ENCODE assay signal across 22 cellular contexts in the genomic region with DNA sequence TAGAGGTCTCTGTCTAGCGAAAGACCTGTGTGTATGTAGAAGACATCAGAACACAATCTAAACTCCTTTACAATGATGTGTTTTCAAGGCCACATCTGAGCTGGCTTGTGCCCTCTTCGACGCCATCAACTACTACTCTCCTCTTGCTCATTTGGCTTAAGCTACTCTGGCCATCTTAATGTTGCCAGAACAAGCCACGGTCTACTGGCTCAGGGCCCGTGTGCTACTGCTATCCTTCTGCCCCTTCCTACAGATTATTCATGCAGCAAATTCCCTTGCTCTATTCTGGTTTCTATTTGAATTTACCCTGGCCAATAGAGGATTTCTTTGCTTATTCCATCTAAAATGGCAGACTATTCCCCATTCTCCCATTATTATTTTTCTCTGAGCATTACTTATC.
A peak's percentile ranks its signal among the peaks of the same experiment; 100 is the strongest.
DNase-seq lines count a peak whose midpoint lies in the region; ATAC-seq, FAIRE-seq and TF ChIP-seq lines count a peak whose summit lies in the region.
"Had no signal": no experiment of that assay in that cellular context is flagged by ENCODE, and none has a peak within 500 bp of the region (broad histone marks: within the 10 kb centered on the region; RNA-seq: fewer than 3 reads in every experiment).

No MANE protein-coding gene starts in this region.

- H3K27me3 ChIP-seq in HepG2 (ENCODE audit: control insufficient read depth in 1 of 2, insufficient read depth in 2 of 2, low read length in 2 of 2) (no peaks in the 10 kb centered on the region), right lobe of liver (no peaks in the 10 kb centered on the region)
- H3K27me3 ChIP-seq: BE2C had no signal

- no peak overlapping the region for H3K4me2 ChIP-seq in HepG2 (ENCODE audit: low read depth, low read length)
- H3K4me2 ChIP-seq: A549 had no signal

- TF ChIP-seq POLR2A in HepG2 (IDR thresholded peaks at IDR 0.05; ENCODE audit: insufficient read depth in 1 of 2, low read depth in 2 of 2, low read length in 2 of 2) (no peak), right lobe of liver (IDR thresholded peaks at IDR 0.05) (no peak)

- no peaks in the 10 kb centered on the region; the same call in 1 of the 2 replicates for H4K20me1 ChIP-seq in HepG2 (ENCODE audit: insufficient read depth, low read length)

- H3K4me1 ChIP-seq in HepG2 (ENCODE audit: insufficient read depth, low read length): no peaks in the 10 kb centered on the region
- H3K4me1 ChIP-seq in right lobe of liver: no peaks in the 10 kb centered on the region
- H3K4me1 ChIP-seq: A549, BE2C had no signal

- TF ChIP-seq EP300 in HepG2 (IDR thresholded peaks at IDR 0.05; ENCODE audit: low read depth in 2 of 2, low read length in 2 of 2): no peak
- TF ChIP-seq EP300 in HepG2 (CRISPR knock-in tag; IDR thresholded peaks at IDR 0.05; ENCODE audit: borderline replicate concordance): no peak

- no peak for ATAC-seq in HepG2
- ATAC-seq in right lobe of liver: no peak
- ATAC-seq: A549, Right ventricle myocardium inferior had no signal

- no TSS peak for BruUV-seq in HepG2 (replicated peaks; lab: Mats Ljungman, UMichigan)

- no peak for TF ChIP-seq RAD21 in HepG2 (CRISPR knock-in tag; IDR thresholded peaks at IDR 0.05)

- intact Hi-C loops in HepG2 (cut with micrococcal nuclease; ENCODE audit: unreplicated experiment) (no loop called here), right lobe of liver (cut with DNase I) (no loop called here)

- H2AFZ ChIP-seq in HepG2 (ENCODE audit: low read length): no peak overlapping the region
- H2AFZ ChIP-seq: GM23248 had no signal

- 92% methylated on average over 5 of the region's 5 CpGs for WGBS in HepG2 (ENCODE audit: low lambda C conversion rate)
- WGBS in right lobe of liver (ENCODE audit: insufficient coverage, low coverage, low lambda C conversion rate, missing lambda C conversion rate): 92% methylated on average over 4 of the region's 5 CpGs

- no peak overlapping the region for H3K4me3 ChIP-seq in HepG2 (replicated peaks in 1 of 3; ENCODE audit: insufficient read depth in 1 of 3, low read depth in 2 of 3, low read length in 3 of 3)
- no peak overlapping the region for H3K4me3 ChIP-seq in right lobe of liver
- H3K4me3 ChIP-seq in astrocyte of the cerebellum (ENCODE audit: low read depth, low read length): no peak overlapping the region
- H3K4me3 ChIP-seq: A549, GM23248, HAP-1 had no signal

- in situ Hi-C loops in HepG2 (cut with HindIII; ENCODE audit: extremely low pct_ligation_motif_present, low pct_unique_long_range_greater_than_20kb): no loop called here
- in situ Hi-C loops in astrocyte of the cerebellum (cut with HindIII; ENCODE audit: low sequenced_read_pairs): no loop called here

- H3K36me3 ChIP-seq in HepG2 (replicated peaks in 1 of 2; ENCODE audit: control insufficient read depth in 1 of 2, insufficient read depth in 2 of 2, low read length in 2 of 2): peaks cover 4 to 20% of the 10 kb centered on the region in 2 experiments
- H3K36me3 ChIP-seq in right lobe of liver: peaks cover 0 to 14% (median 9%) of the 10 kb centered on the region in 4 donors
- H3K36me3 ChIP-seq: BE2C had no signal

- DNase-seq in HepG2 (ENCODE audit: low spot score) (no peak), right lobe of liver (no peak), astrocyte of the cerebellum (ENCODE audit: low read depth) (peak; percentile 45), fibroblast of peridontal ligament (ENCODE audit: extremely low read depth) (peak; percentile 34), stromal cell of bone marrow (ENCODE audit: low read depth) (peak; percentile 19), ecto neural progenitor cell (ENCODE audit: low spot score) (no peak), occipital lobe (lab: John Stamatoyannopoulos, UW) (no peak), NCI-H2196 (lab: John Stamatoyannopoulos, UW; ENCODE audit: unreplicated experiment) (no peak)
- DNase-seq: BE2C, COR-L47, DMS79, GM23248, Karpas-422, NCI-H1694, NCI-H2081 treated with DMSO at 0.1 percent for 48 hours, NCI-H2171 treated with DMSO at 0.1 percent for 48 hours, NCI-H526 treated with DMSO at 0.1 percent for 48 hours, OCI-M1 had no signal

- no peaks in the 10 kb centered on the region for H3K9me3 ChIP-seq in HepG2 (ENCODE audit: low read length)
- H3K9me3 ChIP-seq in right lobe of liver: no peaks in the 10 kb centered on the region
- H3K9me3 ChIP-seq: A549, BE2C, HAP-1 had no signal

- no peak overlapping the region for H3K9ac ChIP-seq in HepG2 (ENCODE audit: insufficient read depth, low read depth, low read length)
- H3K9ac ChIP-seq: GM23248 had no signal

- CTCF ChIA-PET in HepG2 (lab: Yijun Ruan, JAX; ENCODE audit: low intra/inter-chr PET ratio, low total read pairs): no interaction called here

- H3K27ac ChIP-seq in HepG2 (ENCODE audit: extremely low read length, insufficient read depth, low read length) (no peak overlapping the region), right lobe of liver (no peak overlapping the region)
- H3K27ac ChIP-seq: A549, GM23248 had no signal

- POLR2A ChIA-PET in HepG2 (lab: Yijun Ruan, JAX): no interaction called here

- no peaks in the 10 kb centered on the region for H3K79me2 ChIP-seq in HepG2 (ENCODE audit: insufficient read depth, low read length)

- no peak for FAIRE-seq in HepG2 (lab: Jason Lieb, UNC)
- FAIRE-seq: A549, RCC 7860 had no signal

- TF ChIP-seq CTCF in HepG2 (CRISPR knock-in tag; IDR thresholded peaks at IDR 0.05): no peak
- no peak for TF ChIP-seq CTCF in right lobe of liver (IDR thresholded peaks at IDR 0.05)
- no peak for TF ChIP-seq CTCF in astrocyte of the cerebellum (IDR thresholded peaks at IDR 0.05; ENCODE audit: low read depth, low read length, missing control alignments)

TF ChIP-seq in HepG2, 621 proteins besides CTCF, POLR2A, EP300 and RAD21:
- TF ChIP-seq, protein P1, sequence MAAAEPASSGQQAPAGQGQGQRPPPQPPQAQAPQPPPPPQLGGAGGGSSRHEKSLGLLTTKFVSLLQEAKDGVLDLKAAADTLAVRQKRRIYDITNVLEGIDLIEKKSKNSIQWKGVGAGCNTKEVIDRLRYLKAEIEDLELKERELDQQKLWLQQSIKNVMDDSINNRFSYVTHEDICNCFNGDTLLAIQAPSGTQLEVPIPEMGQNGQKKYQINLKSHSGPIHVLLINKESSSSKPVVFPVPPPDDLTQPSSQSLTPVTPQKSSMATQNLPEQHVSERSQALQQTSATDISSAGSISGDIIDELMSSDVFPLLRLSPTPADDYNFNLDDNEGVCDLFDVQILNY (CRISPR knock-in tag; conservative IDR thresholded peaks at IDR 0.05): no peak
- no peak for TF ChIP-seq ZNF569 (CRISPR knock-in tag; IDR thresholded peaks at IDR 0.05; ENCODE audit: borderline replicate concordance)
- peak; percentile 26 for TF ChIP-seq RBM22 (optimal IDR thresholded peaks at IDR 0.05; ENCODE audit: low read length)

Comparison
In these comparisons a context has a peak if more than half of its experiments do, and no peak if none do; other contexts are left out.
1. DNase-seq: peak in astrocyte of the cerebellum (single experiment), fibroblast of peridontal ligament (single experiment) and stromal cell of bone marrow (single experiment); none in HepG2 (single experiment), right lobe of liver (0 of 3), ecto neural progenitor cell (single experiment), occipital lobe (single experiment) and NCI-H2196 (single experiment).